ENCODE assay signal across 31 cellular contexts in the genomic region with DNA sequence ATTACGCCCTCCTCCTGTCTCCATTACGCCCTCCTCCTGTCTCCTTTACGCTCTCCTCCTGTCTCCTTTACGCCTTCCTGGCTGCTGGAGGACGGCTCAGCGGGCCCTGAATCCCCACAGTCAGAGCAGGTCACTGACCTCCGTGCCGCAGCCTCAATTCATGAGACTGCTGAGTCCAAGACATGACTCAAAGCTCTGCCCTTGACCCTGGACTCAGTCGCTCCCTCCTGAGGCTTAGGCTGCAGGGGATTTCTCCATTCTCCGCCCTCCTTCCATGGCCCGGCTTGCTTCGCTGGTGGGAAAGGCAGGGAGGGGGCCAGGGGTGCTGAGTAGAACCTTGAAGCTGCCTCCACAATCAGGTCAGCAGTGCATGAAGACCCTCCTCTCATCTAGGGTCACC. TPM values are rescaled to one million over a fixed set of nuclear protein-coding genes. Genes with fewer than 3 reads are reported as not detected.
"Had no signal": no experiment of that assay in that cellular context is flagged by ENCODE, and none has a peak within 500 bp of the region (broad histone marks: within the 10 kb centered on the region; RNA-seq: fewer than 3 reads in every experiment).

No MANE protein-coding gene starts in this region.

- H3K4me1 Mint-ChIP-seq: activated naive CD4-positive, alpha-beta T cell treated with anti-CD3 and anti-CD28 coated beads, Interleukin-2, amount 50 U/mL, for 24 hours; WTC11 had no signal

- H3K4me3 ChIP-seq: ascending aorta, body of pancreas had no signal

- H3K4me3 Mint-ChIP-seq: activated CD8-positive, alpha-beta T cell treated with anti-CD3 and anti-CD28 coated beads, Interleukin-2, amount 10 ng/mL, durations not matched to agents 7 days and 5 days; activated naive CD4-positive, alpha-beta T cell treated with anti-CD3 and anti-CD28 coated beads, Interleukin-2, amount 50 U/mL, for 24 hours; activated T-cell treated with anti-CD3 and anti-CD28 coated beads, Interleukin-2, amount 50 U/mL, for 4 hours; T-helper 17 cell; WTC11 had no signal

- DNase-seq: activated CD4-positive, alpha-beta T cell treated with anti-CD3 and anti-CD28 coated beads for 48 hours; activated CD4-positive, alpha-beta T cell treated with anti-CD3 and anti-CD28 coated beads, Interleukin-2, amount 50 U/mL, for 4 hours; activated CD4-positive, CD25-positive, alpha-beta regulatory T cell treated with anti-CD3 and anti-CD28 coated beads, Interleukin-2, amount 50 U/mL, for 72 hours; activated CD8-positive, alpha-beta T cell treated with anti-CD3 and anti-CD28 coated beads, Interleukin-2, amount 10 ng/mL, durations not matched to agents 7 days and 5 days; activated T-cell treated with anti-CD3 and anti-CD28 coated beads, Interleukin-2, amount 50 U/mL, for 4 hours; amniotic stem cell; body of pancreas; central memory CD4-positive, alpha-beta T cell; IMR-90; Kasumi-1; KBM-7; NCI-H1048; NCI-H1417; NCI-H1694; NCI-H2029; NCI-H2107; NCI-H2171 treated with DMSO at 0.1 percent for 48 hours; NCI-H226; NCI-H526 treated with DMSO at 0.1 percent for 48 hours; NCI-H82; OCI-M1; SIG-M5; T-helper 17 cell; T-helper 9 cell had no signal

- H3K4me1 ChIP-seq: ascending aorta had no signal

- H3K27ac Mint-ChIP-seq: activated CD8-positive, alpha-beta T cell treated with anti-CD3 and anti-CD28 coated beads, Interleukin-2, amount 10 ng/mL, durations not matched to agents 7 days and 5 days; T-helper 17 cell; WTC11 had no signal

- H3K27me3 Mint-ChIP-seq: activated naive CD4-positive, alpha-beta T cell treated with anti-CD3 and anti-CD28 coated beads, Interleukin-2, amount 50 U/mL, for 24 hours; T-helper 17 cell had no signal

- ATAC-seq: activated CD8-positive, alpha-beta T cell treated with anti-CD3 and anti-CD28 coated beads, Interleukin-2, amount 10 ng/mL, durations not matched to agents 7 days and 5 days; activated T-cell treated with anti-CD3 and anti-CD28 coated beads, Interleukin-2, amount 50 U/mL, for 4 hours; body of pancreas; Panc1; T-helper 17 cell; WTC11 had no signal

- H3K27me3 ChIP-seq: ascending aorta, body of pancreas had no signal

- H3K27ac ChIP-seq: ascending aorta, body of pancreas, RWPE1 had no signal

RNA-seq across cellular contexts. Expression of gene FOXL3, which starts 21.0 kb away (rescaled TPM):
- total RNA-seq: activated CD8-positive, alpha-beta T cell treated with anti-CD3 and anti-CD28 coated beads, Interleukin-2, amount 10 ng/mL, durations not matched to agents 7 days and 5 days; activated T-cell treated with anti-CD3 and anti-CD28 coated beads, Interleukin-2, amount 50 U/mL, for 4 hours; ascending aorta; body of pancreas; bronchial epithelial cell; IMR-90; NCI-H460; T-helper 17 cell; WTC11 had no signal
- polyA plus RNA-seq: IMR-90 had no signal
